8 cellular contexts compared by ENCODE assay signal in genomic region chr22:38657248-38657909, GRCh38. TPM values are rescaled to one million over a fixed set of nuclear protein-coding genes. Genes with fewer than 3 reads are reported as not detected.
A peak's percentile ranks its signal among the peaks of the same experiment; 100 is the strongest.
DNase-seq lines count a peak whose midpoint lies in the region; ATAC-seq, FAIRE-seq and TF ChIP-seq lines count a peak whose summit lies in the region.

No MANE protein-coding gene starts in this region.

- FAIRE-seq in GM12892 (lab: Jason Lieb, UNC), result peak; percentile 76

- no peaks in the 10 kb centered on the region for H3K9me3 Mint-ChIP-seq in activated B cell treated with CpG ODN at 0.5 μM for 24 hours

- TF ChIP-seq CTCF in HL-60 (IDR thresholded peaks at IDR 0.05; ENCODE audit: insufficient read depth, low read length), result no peak
- TF ChIP-seq CTCF in activated B cell treated with CpG ODN at 0.5 μM for 24 hours (IDR thresholded peaks at IDR 0.05), result no peak
- no peak for TF ChIP-seq CTCF in tibial artery (IDR thresholded peaks at IDR 0.05)

- intact Hi-C loops in activated B cell treated with CpG ODN at 0.5 μM for 24 hours (cut with micrococcal nuclease) (loop anchor here (2.0 to 5.0 kb wide), 2 partner anchors 43 to 85 kb away; partner anchors contain the start of genes DMC1 and JOSD1), tibial artery (cut with DNase I; ENCODE audit: low total_unique reads) (no loop called here)

- peaks cover 10% of the 10 kb centered on the region for H3K4me1 Mint-ChIP-seq in activated B cell treated with CpG ODN at 0.5 μM for 24 hours

- H3K4me3 Mint-ChIP-seq in activated B cell treated with CpG ODN at 0.5 μM for 24 hours, result peak overlapping the region; percentile 94

- peak overlapping the region; percentile 98 for H3K4me3 ChIP-seq in HL-60 (replicated peaks; ENCODE audit: insufficient read depth, low read length)
- peak overlapping the region; percentile 76 to 78 for H3K4me3 ChIP-seq in tibial artery

- H3K36me3 Mint-ChIP-seq in activated B cell treated with CpG ODN at 0.5 μM for 24 hours (ENCODE audit: low read depth), result peaks cover 6% of the 10 kb centered on the region

- peaks cover 0 to 13% (median 6%) of the 10 kb centered on the region in 3 donors for H3K36me3 ChIP-seq in tibial artery

- H3K27me3 ChIP-seq in HL-60 (ENCODE audit: insufficient read depth, poor library complexity, severe bottlenecking) (no peaks in the 10 kb centered on the region), tibial artery (no peaks in the 10 kb centered on the region)

- peak overlapping the region; percentile 99 for H3K27ac Mint-ChIP-seq in activated B cell treated with CpG ODN at 0.5 μM for 24 hours

- POLR2A ChIA-PET in activated B cell treated with CpG ODN at 0.5 μM for 24 hours (lab: Charles Lee), result interaction anchor here (0.6 to 1.5 kb wide), 5 partner anchors 24 to 177 kb away, joined by 3 to 12 read pairs (median 4); partner anchors contain the start of gene TOMM22

- no peak for TF ChIP-seq POLR2A in GM12892 (IDR thresholded peaks at IDR 0.05; ENCODE audit: low read depth, low read length)

- ATAC-seq in activated B cell treated with CpG ODN at 0.5 μM for 24 hours (ENCODE audit: low read depth) (peak; percentile 29), GM18502 (IDR thresholded peaks at IDR 0.05; ENCODE audit: poor library complexity, unreplicated experiment) (no peak)

- H3K27ac ChIP-seq in HL-60 (replicated peaks), result peak overlapping the region; percentile 99
- peak overlapping the region; percentile 81 to 85 for H3K27ac ChIP-seq in tibial artery

- CTCF ChIA-PET in activated B cell treated with CpG ODN at 0.5 μM for 24 hours (lab: Charles Lee), result interaction anchor here (1.0 to 3.1 kb wide), 2 partner anchors 24 to 605 kb away, joined by 3 to 11 read pairs; partner anchors contain the start of gene TOMM22

- no peaks in the 10 kb centered on the region for H3K9me3 ChIP-seq in tibial artery

- DNase-seq in GM12892 (ENCODE audit: insufficient read length), result peak; percentile 40
- peak in 1 of 2 experiments; percentile 36 for DNase-seq in HL-60 (ENCODE audit: low read depth in 1 of 2, low spot score in 1 of 2)
- DNase-seq in activated B cell treated with CpG ODN at 0.5 μM for 24 hours, result peak; percentile 19
- peak; percentile 11 for DNase-seq in effector CD4-positive, alpha-beta T cell
- DNase-seq in myocyte (ENCODE audit: low read depth), result peak; percentile 13
- no peak for DNase-seq in tibial artery
- DNase-seq in A172 (ENCODE audit: low spot score), result no peak

- no peaks in the 10 kb centered on the region for H3K27me3 Mint-ChIP-seq in activated B cell treated with CpG ODN at 0.5 μM for 24 hours

- peaks cover 0 to 22% (median 14%) of the 10 kb centered on the region in 4 donors for H3K4me1 ChIP-seq in tibial artery

RNA-seq across cellular contexts. Expression of gene CBY1, which starts 0.9 kb away (rescaled TPM):
- polyA plus RNA-seq in GM12892 (2012; ENCODE audit: missing spikeins), result 11.0 TPM
- total RNA-seq in activated B cell treated with CpG ODN at 0.5 μM for 24 hours, result 7.3 and 14.1 TPM in 2 replicates
- total RNA-seq in myocyte, result 15.5 and 20.3 TPM in 2 replicates
- polyA plus RNA-seq in myocyte (2012), result 41.4 TPM
- 15.9 and 25.9 TPM in 2 replicates for total RNA-seq in A172 (2014; rRNA removed; shearing (Covaris generic))

RNA-seq across cellular contexts. Expression of gene FAM227A, which starts 1.2 kb away (rescaled TPM):
- 1.1 TPM for polyA plus RNA-seq in GM12892 (2012; ENCODE audit: missing spikeins)
- total RNA-seq in activated B cell treated with CpG ODN at 0.5 μM for 24 hours (0.20 and 0.66 TPM in 2 replicates), myocyte (1.6 and 5.6 TPM in 2 replicates)
- 1.8 TPM for polyA plus RNA-seq in myocyte (2012)
- 0.83 and 2.5 TPM in 2 replicates for total RNA-seq in A172 (2014; rRNA removed; shearing (Covaris generic))

RNA-seq across cellular contexts. Expression of gene TOMM22, which starts 24.4 kb away (rescaled TPM):
- polyA plus RNA-seq in GM12892 (2012; ENCODE audit: missing spikeins), result 98.6 TPM
- total RNA-seq in activated B cell treated with CpG ODN at 0.5 μM for 24 hours (99.4 and 109 TPM in 2 replicates), myocyte (54.7 and 56.4 TPM in 2 replicates)
- polyA plus RNA-seq in myocyte (2012), result 61.4 TPM
- 58.0 and 67.7 TPM in 2 replicates for total RNA-seq in A172 (2014; rRNA removed; shearing (Covaris generic))

RNA-seq across cellular contexts. Expression of gene JOSD1, which starts 43.4 kb away (rescaled TPM):
- polyA plus RNA-seq in GM12892 (2012; ENCODE audit: missing spikeins), result 39.6 TPM
- total RNA-seq in activated B cell treated with CpG ODN at 0.5 μM for 24 hours (39.3 and 45.2 TPM in 2 replicates), myocyte (59.2 and 59.4 TPM in 2 replicates)
- polyA plus RNA-seq in myocyte (2012), result 42.6 TPM
- 43.3 and 44.5 TPM in 2 replicates for total RNA-seq in A172 (2014; rRNA removed; shearing (Covaris generic))

RNA-seq across cellular contexts. Expression of gene GTPBP1, which starts 48.4 kb away (rescaled TPM):
- polyA plus RNA-seq in GM12892 (2012; ENCODE audit: missing spikeins), result 34.4 TPM
- total RNA-seq in activated B cell treated with CpG ODN at 0.5 μM for 24 hours, result 90.6 and 103 TPM in 2 replicates
- total RNA-seq in myocyte, result 31.4 and 36.9 TPM in 2 replicates
- polyA plus RNA-seq in myocyte (2012), result 36.3 TPM
- 8.3 and 16.1 TPM in 2 replicates for total RNA-seq in A172 (2014; rRNA removed; shearing (Covaris generic))

Comparison
In these comparisons a context has a peak if more than half of its experiments do, and no peak if none do; other contexts are left out.
1. DNase-seq: peak in GM12892 (single experiment), activated B cell treated with CpG ODN at 0.5 μM for 24 hours (single experiment), effector CD4-positive, alpha-beta T cell (single experiment) and myocyte (single experiment); none in tibial artery (0 of 2) and A172 (single experiment).